Comparison of ENCODE assay signal across 27 cellular contexts in genomic region chr20:1769491-1769890, GRCh38.
"Had no signal": no experiment of that assay in that cellular context is flagged by ENCODE, and none has a peak within 500 bp of the region (broad histone marks: within the 10 kb centered on the region; RNA-seq: fewer than 3 reads in every experiment).

No MANE protein-coding gene starts in this region.

- H3K4me1 Mint-ChIP-seq: natural killer cell; nephron; neural progenitor cell; stimulated activated effector memory CD8-positive, alpha-beta T cell treated with anti-CD3 and anti-CD28 coated beads, Interleukin-12 subunit alpha, Interleukin-12 subunit beta, amount 100 ng/mL, for 72 hours had no signal

- H3K36me3 Mint-ChIP-seq: natural killer cell; stimulated activated effector memory CD8-positive, alpha-beta T cell treated with anti-CD3 and anti-CD28 coated beads, Interleukin-12 subunit alpha, Interleukin-12 subunit beta, amount 100 ng/mL, for 72 hours had no signal

- H3K9me3 ChIP-seq: ovary, psoas muscle, right lobe of liver, sigmoid colon, stomach, thoracic aorta, thyroid gland, tibial nerve, upper lobe of left lung, uterus had no signal

- FAIRE-seq: small intestine had no signal

- H3K27me3 Mint-ChIP-seq: stimulated activated naive B cell treated with anti-CD40 and anti-IgM and Interleukin-4, amounts not matched to agents 10 μg/mL and 1 μg/mL and 100 μg/mL, for 72 hours; stimulated activated naive CD8-positive, alpha-beta T cell treated with anti-CD3 and anti-CD28 coated beads, Interleukin-15, Interleukin-2, amounts not matched to agents 100 ng/mL and 50 ng/mL, for 24 hours had no signal

- H3K27ac Mint-ChIP-seq: natural killer cell; nephron; neural progenitor cell; progenitor cell of endocrine pancreas; stimulated activated effector memory CD8-positive, alpha-beta T cell treated with anti-CD3 and anti-CD28 coated beads, Interleukin-12 subunit alpha, Interleukin-12 subunit beta, amount 100 ng/mL, for 72 hours; stimulated activated naive B cell treated with anti-CD40 and anti-IgM and Interleukin-4, amounts not matched to agents 10 μg/mL and 1 μg/mL and 100 μg/mL, for 72 hours; stimulated activated naive CD8-positive, alpha-beta T cell treated with anti-CD3 and anti-CD28 coated beads, Interleukin-15, Interleukin-2, amounts not matched to agents 100 ng/mL and 50 ng/mL, for 24 hours had no signal

- DNase-seq: natural killer cell; occipital lobe; ovary; posterior cingulate gyrus; psoas muscle; right cardiac atrium; right lobe of liver; sigmoid colon; small intestine; stimulated activated CD4-positive, alpha-beta T cell treated with anti-CD3 and anti-CD28 coated beads, Interleukin-15, amount 100 ng/mL, for 24 hours; stimulated activated CD4-positive, alpha-beta T cell treated with anti-CD3 and anti-CD28 coated beads, Interleukin-2, amount 100 ng/mL, for 24 hours; stimulated activated CD4-positive, alpha-beta T cell treated with anti-CD3 and anti-CD28 coated beads, Interleukin-2, amount 100 ng/mL, for 48 hours; stimulated activated CD4-positive, alpha-beta T cell treated with anti-CD3 and anti-CD28 coated beads, Interleukin-4, amount 100 ng/mL, for 24 hours; stimulated activated naive B cell treated with anti-CD40 and anti-IgM and Interleukin-4, amounts not matched to agents 10 μg/mL and 1 μg/mL and 100 μg/mL, for 72 hours; stimulated activated naive CD4-positive, alpha-beta T cell treated with Interleukin-2 at 50 U/mL for 16 hours; stomach; thyroid gland; trophoblast cell; upper lobe of left lung; uterus had no signal

- H3K4me3 Mint-ChIP-seq: natural killer cell; nephron; neural progenitor cell; stimulated activated effector memory CD8-positive, alpha-beta T cell treated with anti-CD3 and anti-CD28 coated beads, Interleukin-12 subunit alpha, Interleukin-12 subunit beta, amount 100 ng/mL, for 72 hours; stimulated activated naive B cell treated with anti-CD40 and anti-IgM and Interleukin-4, amounts not matched to agents 10 μg/mL and 1 μg/mL and 100 μg/mL, for 72 hours; stimulated activated naive CD8-positive, alpha-beta T cell treated with anti-CD3 and anti-CD28 coated beads, Interleukin-15, Interleukin-2, amounts not matched to agents 100 ng/mL and 50 ng/mL, for 24 hours had no signal

- ATAC-seq: natural killer cell; psoas muscle; right cardiac atrium; right lobe of liver; stimulated activated effector memory CD8-positive, alpha-beta T cell treated with anti-CD3 and anti-CD28 coated beads, Interleukin-12 subunit alpha, Interleukin-12 subunit beta, amount 100 ng/mL, for 72 hours; stimulated activated naive B cell treated with anti-CD40 and anti-IgM and Interleukin-4, amounts not matched to agents 10 μg/mL and 1 μg/mL and 100 μg/mL, for 72 hours had no signal
